ENCODE assay signal across 26 cellular contexts in genomic region chr2:239853121-239853520, GRCh38.
"Had no signal": no experiment of that assay in that cellular context is flagged by ENCODE, and none has a peak within 500 bp of the region (broad histone marks: within the 10 kb centered on the region; RNA-seq: fewer than 3 reads in every experiment).

No MANE protein-coding gene starts in this region.

- H3K9me3 ChIP-seq: mucosa of descending colon, pancreas, prostate gland had no signal

- H3K36me3 ChIP-seq: esophagus squamous epithelium, gastroesophageal sphincter, neural progenitor cell, pancreas, prostate gland, right lobe of liver, spleen, thoracic aorta, transverse colon had no signal

- DNase-seq: caudate nucleus; dorsolateral prefrontal cortex; effector memory CD4-positive, alpha-beta T cell; esophagus squamous epithelium; foreskin fibroblast; glutamatergic neuron; left colon; mammary epithelial cell; mucosa of descending colon; natural killer cell; nucleus accumbens; pancreas; right lobe of liver; spleen; stimulated activated CD4-positive, alpha-beta T cell treated with anti-CD3 and anti-CD28 coated beads, Interleukin-15, amount 100 ng/mL, for 24 hours; stimulated activated CD4-positive, alpha-beta T cell treated with anti-CD3 and anti-CD28 coated beads, Interleukin-1b, Interleukin-23, amount 100 ng/mL, for 48 hours; stimulated activated CD4-positive, alpha-beta T cell treated with anti-CD3 and anti-CD28 coated beads, Interleukin-4, amount 100 ng/mL, for 24 hours; transverse colon had no signal

- H3K27ac Mint-ChIP-seq: natural killer cell; neural progenitor cell; stimulated activated memory B cell treated with anti-CD40 and anti-IgM and Interleukin-4, amounts not matched to agents 10 μg/mL and 1 μg/mL and 100 μg/mL, for 72 hours; stimulated activated naive CD8-positive, alpha-beta T cell treated with anti-CD3 and anti-CD28 coated beads, Interleukin-15, Interleukin-2, amounts not matched to agents 100 ng/mL and 50 ng/mL, for 24 hours had no signal

- H3K27ac ChIP-seq: coronary artery, dorsolateral prefrontal cortex, epithelial cell of prostate, esophagus squamous epithelium, gastroesophageal sphincter, neural progenitor cell, pancreas, prostate gland, right lobe of liver, spleen, thoracic aorta, transverse colon had no signal

- H3K4me1 Mint-ChIP-seq: natural killer cell; stimulated activated memory B cell treated with anti-CD40 and anti-IgM and Interleukin-4, amounts not matched to agents 10 μg/mL and 1 μg/mL and 100 μg/mL, for 72 hours had no signal

- H3K36me3 Mint-ChIP-seq: neural progenitor cell; stimulated activated memory B cell treated with anti-CD40 and anti-IgM and Interleukin-4, amounts not matched to agents 10 μg/mL and 1 μg/mL and 100 μg/mL, for 72 hours had no signal

- H3K4me3 ChIP-seq: coronary artery, dorsolateral prefrontal cortex, esophagus squamous epithelium, gastroesophageal sphincter, mucosa of descending colon, neural progenitor cell, pancreas, prostate gland, right lobe of liver, spleen, thoracic aorta, transverse colon had no signal

- H3K27me3 ChIP-seq: dorsolateral prefrontal cortex, neural progenitor cell, pancreas, right lobe of liver, transverse colon had no signal

- H3K4me1 ChIP-seq: esophagus squamous epithelium, gastroesophageal sphincter, pancreas, prostate gland, right lobe of liver, transverse colon had no signal

- H3K9ac ChIP-seq: neural progenitor cell had no signal

- H2AFZ ChIP-seq: neural progenitor cell had no signal

- H3K4me2 ChIP-seq: neural progenitor cell had no signal

- H3K4me3 Mint-ChIP-seq: natural killer cell; neural progenitor cell; stimulated activated memory B cell treated with anti-CD40 and anti-IgM and Interleukin-4, amounts not matched to agents 10 μg/mL and 1 μg/mL and 100 μg/mL, for 72 hours; stimulated activated naive CD8-positive, alpha-beta T cell treated with anti-CD3 and anti-CD28 coated beads, Interleukin-15, Interleukin-2, amounts not matched to agents 100 ng/mL and 50 ng/mL, for 24 hours had no signal
